ENCODE assay signal across 8 cellular contexts in the genomic region with DNA sequence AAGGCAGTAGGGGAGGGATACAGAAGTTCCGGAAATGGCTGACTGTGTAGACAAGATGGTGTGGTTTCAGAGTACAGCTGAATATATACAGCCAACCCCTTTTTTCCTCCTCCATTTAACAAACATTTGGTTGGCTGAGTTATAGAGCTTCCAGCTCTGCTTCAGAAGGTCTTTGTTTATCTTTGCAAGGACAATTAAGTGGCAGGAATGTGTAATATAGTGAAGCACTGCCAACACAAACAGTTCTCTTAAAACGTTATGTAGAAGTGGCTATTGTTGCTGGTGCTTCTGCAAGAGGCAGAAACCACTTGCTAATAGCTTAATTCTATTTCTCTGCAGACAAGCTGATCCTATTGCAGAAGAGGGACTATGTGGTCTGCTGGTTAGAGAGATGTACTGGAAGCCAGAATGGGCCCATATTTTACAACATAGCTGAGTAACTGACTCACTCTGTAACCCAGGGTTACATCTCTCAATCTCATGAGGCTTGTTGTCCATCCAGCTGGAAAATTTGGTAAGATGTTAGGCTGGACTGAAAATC.
DNase-seq lines count a peak whose midpoint lies in the region; ATAC-seq and TF ChIP-seq lines count a peak whose summit lies in the region.

No MANE protein-coding gene starts in this region.

- H2BK15ac ChIP-seq in neuronal stem cell (ENCODE audit: low read length), result no peak overlapping the region

- H3K14ac ChIP-seq in neuronal stem cell (ENCODE audit: low read length), result no peak overlapping the region

- no peak overlapping the region for H3K4ac ChIP-seq in neuronal stem cell (ENCODE audit: low read length)

- H3K4me3 ChIP-seq in neuronal stem cell (ENCODE audit: low read length in 2 of 2) (no peak overlapping the region), colonic mucosa (no peak overlapping the region)

- no peak overlapping the region for H2BK5ac ChIP-seq in neuronal stem cell (ENCODE audit: low read length)

- intact Hi-C loops in colonic mucosa (cut with DNase I), result no loop called here

- DNase-seq in DMS153 treated with DMSO at 0.1 percent for 48 hours (lab: John Stamatoyannopoulos, UW; ENCODE audit: unreplicated experiment) (peak; percentile 99), NCI-H2196 (lab: John Stamatoyannopoulos, UW; ENCODE audit: unreplicated experiment) (peak; percentile 97), dermis microvascular lymphatic vessel endothelial cell (ENCODE audit: low read depth in 2 of 2) (peak; percentile 87 to 96), neuronal stem cell (ENCODE audit: low spot score) (no peak), colonic mucosa (no peak)
- no peak for DNase-seq in stimulated activated CD4-positive, alpha-beta T cell treated with anti-CD3 and anti-CD28 coated beads, Interleukin-2, amount 100 ng/mL, for 24 hours

- peaks cover 1 to 17% of the 10 kb centered on the region in 2 donors for H3K9me3 ChIP-seq in neuronal stem cell (replicated peaks in 1 of 2; ENCODE audit: control insufficient read depth in 2 of 2, insufficient read depth in 1 of 2, low read depth in 1 of 2, low read length in 2 of 2)
- H3K9me3 ChIP-seq in colonic mucosa, result no peaks in the 10 kb centered on the region

- no peak overlapping the region for H4K8ac ChIP-seq in neuronal stem cell (ENCODE audit: low read depth, low read length)

- TF ChIP-seq CTCF in colonic mucosa (IDR thresholded peaks at IDR 0.05), result no peak

- H3K9ac ChIP-seq in neuronal stem cell (ENCODE audit: low read depth, low read length, poor library complexity) (no peak overlapping the region), colonic mucosa (ENCODE audit: low read depth in 2 of 2, low read length in 2 of 2) (no peak overlapping the region)

- H3K79me1 ChIP-seq in neuronal stem cell (ENCODE audit: low read depth, low read length), result no peaks in the 10 kb centered on the region

- no peaks in the 10 kb centered on the region for H3K36me3 ChIP-seq in neuronal stem cell (replicated peaks in 1 of 2; ENCODE audit: control insufficient read depth in 2 of 2, insufficient read depth in 2 of 2, low read length in 2 of 2)
- no peaks in the 10 kb centered on the region for H3K36me3 ChIP-seq in colonic mucosa

- no peak overlapping the region for H2AK5ac ChIP-seq in neuronal stem cell (ENCODE audit: low read depth, low read length)

- H3K27me3 ChIP-seq in neuronal stem cell (ENCODE audit: control insufficient read depth in 3 of 3, insufficient read depth in 3 of 3, low read depth in 1 of 3, low read length in 3 of 3) (no peaks in the 10 kb centered on the region), colonic mucosa (no peaks in the 10 kb centered on the region)

- H3K4me1 ChIP-seq in neuronal stem cell (ENCODE audit: control insufficient read depth in 2 of 2, insufficient read depth in 1 of 2, low read depth in 1 of 2, low read length in 2 of 2), result peaks cover 0 to 5% of the 10 kb centered on the region in 2 donors
- no peaks in the 10 kb centered on the region for H3K4me1 ChIP-seq in colonic mucosa

- no CpG with 5 or more reads among the region's 2 CpGs for WGBS in neuronal stem cell (ENCODE audit: extremely low coverage in 2 of 2, insufficient read length in 2 of 2, insufficient replicate concordance in 1 of 2), 2 donors

- H2AFZ ChIP-seq in neuronal stem cell (ENCODE audit: low read length), result peak overlapping the region; percentile 70

- H3K27ac ChIP-seq in neuronal stem cell (replicated peaks; ENCODE audit: low read length) (no peak overlapping the region), colonic mucosa (no peak overlapping the region)

- no peak overlapping the region for H2BK12ac ChIP-seq in neuronal stem cell (ENCODE audit: low read length)

- H3K4me2 ChIP-seq in neuronal stem cell (ENCODE audit: insufficient read depth, low read length, poor library complexity, severe bottlenecking), result no peak overlapping the region

- no peak overlapping the region for H3K23ac ChIP-seq in neuronal stem cell (ENCODE audit: low read depth, low read length, poor library complexity)

- H3K18ac ChIP-seq in neuronal stem cell (ENCODE audit: low read length), result no peak overlapping the region

- H4K91ac ChIP-seq in neuronal stem cell (ENCODE audit: low read depth, low read length, poor library complexity), result no peak overlapping the region

- H2BK120ac ChIP-seq in neuronal stem cell (ENCODE audit: low read depth, low read length), result no peak overlapping the region

- ATAC-seq in HG03097 (IDR thresholded peaks at IDR 0.05; ENCODE audit: low FRiP score, unreplicated experiment) (no peak), HG03354 (IDR thresholded peaks at IDR 0.05; ENCODE audit: poor library complexity, severe bottlenecking, unreplicated experiment) (no peak)

Comparison
In these comparisons a context has a peak if more than half of its experiments do, and no peak if none do; other contexts are left out.
1. DNase-seq: peak in DMS153 treated with DMSO at 0.1 percent for 48 hours (single experiment), NCI-H2196 (single experiment) and dermis microvascular lymphatic vessel endothelial cell (2 of 2); none in neuronal stem cell (single experiment), colonic mucosa (single experiment) and stimulated activated CD4-positive, alpha-beta T cell treated with anti-CD3 and anti-CD28 coated beads, Interleukin-2, amount 100 ng/mL, for 24 hours (0 of 2).